8 cellular contexts compared by ENCODE assay signal in genomic region chr1:153991151-153991472, GRCh38. TPM values are rescaled to one million over a fixed set of nuclear protein-coding genes. Genes with fewer than 3 reads are reported as not detected.
A peak's percentile ranks its signal among the peaks of the same experiment; 100 is the strongest.
DNase-seq lines count a peak whose midpoint lies in the region; ATAC-seq and TF ChIP-seq lines count a peak whose summit lies in the region.

No MANE protein-coding gene starts in this region.

- H3K4me1 ChIP-seq in CD8-positive, alpha-beta memory T cell (ENCODE audit: insufficient read depth, low read length) = peaks cover 42% of the 10 kb centered on the region
- H3K4me1 ChIP-seq in RWPE2 (ENCODE audit: insufficient read depth, poor library complexity, severe bottlenecking) = peaks cover 18% of the 10 kb centered on the region

- H3K36me3 Mint-ChIP-seq in CD8-positive, alpha-beta memory T cell = peaks cover 14 to 47% (median 18%) of the 10 kb centered on the region in 3 donors
- peaks cover 30% of the 10 kb centered on the region for H3K36me3 Mint-ChIP-seq in osteocyte (ENCODE audit: unreplicated experiment)

- H3K27me3 ChIP-seq in CD8-positive, alpha-beta memory T cell (ENCODE audit: insufficient read depth, low read length, poor library complexity, severe bottlenecking) = no peaks in the 10 kb centered on the region
- H3K27me3 ChIP-seq in RWPE2 (ENCODE audit: insufficient read depth, poor library complexity, severe bottlenecking) = no peaks in the 10 kb centered on the region

- H3K36me3 ChIP-seq in CD8-positive, alpha-beta memory T cell (ENCODE audit: insufficient read depth, low read length) = peaks cover 35% of the 10 kb centered on the region
- H3K36me3 ChIP-seq in RWPE2 (ENCODE audit: low read depth) = peaks cover 46% of the 10 kb centered on the region

- H3K27ac ChIP-seq in CD8-positive, alpha-beta memory T cell (ENCODE audit: low read depth, low read length) = peak overlapping the region; percentile 96
- H3K27ac ChIP-seq in RWPE2 (ENCODE audit: poor library complexity, severe bottlenecking) = peak overlapping the region; percentile 74

- TF ChIP-seq CTCF in RWPE2 (IDR thresholded peaks at IDR 0.05; ENCODE audit: poor library complexity, severe bottlenecking) (no peak), epithelial cell of proximal tubule (conservative IDR thresholded peaks at IDR 0.05; ENCODE audit: low read depth, low read length) (no peak), osteocyte (IDR thresholded peaks at IDR 0.05) (no peak)

- peaks cover 4 to 5% of the 10 kb centered on the region in 2 donors for H3K27me3 Mint-ChIP-seq in CD8-positive, alpha-beta memory T cell
- H3K27me3 Mint-ChIP-seq in osteocyte (ENCODE audit: unreplicated experiment) = no peaks in the 10 kb centered on the region

- CTCF ChIA-PET in CD8-positive, alpha-beta memory T cell (lab: Charles Lee) = interaction anchor here (1.2 to 9.1 kb wide), 4 partner anchors 10 to 193 kb away, joined by 3 to 94 read pairs (median 4); partner anchors contain the start of gene JTB

- H3K4me3 Mint-ChIP-seq in CD8-positive, alpha-beta memory T cell = peak overlapping the region; percentile 91 to 100 (median 97)
- peak overlapping the region; percentile 93 for H3K4me3 Mint-ChIP-seq in osteocyte (ENCODE audit: unreplicated experiment)

- peaks cover 0 to 2% (median 0%) of the 10 kb centered on the region in 5 donors for H3K9me3 Mint-ChIP-seq in CD8-positive, alpha-beta memory T cell
- peaks cover 3% of the 10 kb centered on the region for H3K9me3 Mint-ChIP-seq in osteocyte (ENCODE audit: unreplicated experiment)

- DNase-seq in CD8-positive, alpha-beta memory T cell = peak in 1 of 5 donors; percentile 7
- DNase-seq in RWPE2 (ENCODE audit: low spot score) (no peak), epithelial cell of proximal tubule (ENCODE audit: low read depth) (no peak), osteocyte (ENCODE audit: extremely low spot score, unreplicated experiment) (no peak), epidermal melanocyte (ENCODE audit: insufficient read length, low spot score) (no peak)
- no peak for DNase-seq in activated CD4-positive, alpha-beta T cell treated with anti-CD3 and anti-CD28 coated beads, Interleukin-2, amount 50 U/mL, for 48 hours

- POLR2A ChIA-PET in CD8-positive, alpha-beta memory T cell (lab: Charles Lee) = interaction anchor here (0.5 to 2.4 kb wide), 15 partner anchors 10 to 357 kb away, joined by 3 to 46 read pairs (median 8); partner anchors contain the start of genes CHTOP, CREB3L4, CRTC2 and DENND4B

- H3K4me1 Mint-ChIP-seq in CD8-positive, alpha-beta memory T cell = peaks cover 34 to 57% (median 53%) of the 10 kb centered on the region in 3 donors
- H3K4me1 Mint-ChIP-seq in osteocyte (ENCODE audit: unreplicated experiment) = peaks cover 29% of the 10 kb centered on the region

- H3K27ac Mint-ChIP-seq in CD8-positive, alpha-beta memory T cell = peak overlapping the region; percentile 93 to 100 (median 100)
- H3K27ac Mint-ChIP-seq in osteocyte (ENCODE audit: unreplicated experiment) = peak overlapping the region; percentile 98

- no peaks in the 10 kb centered on the region for H3K9me3 ChIP-seq in CD8-positive, alpha-beta memory T cell (ENCODE audit: low read length)
- no peaks in the 10 kb centered on the region for H3K9me3 ChIP-seq in RWPE2 (ENCODE audit: severe bottlenecking)

- H3K4me3 ChIP-seq in CD8-positive, alpha-beta memory T cell (ENCODE audit: low read length) = peak overlapping the region; percentile 79
- H3K4me3 ChIP-seq in RWPE2 (ENCODE audit: severe bottlenecking) = peak overlapping the region; percentile 84
- H3K4me3 ChIP-seq in epithelial cell of proximal tubule (ENCODE audit: low read depth, low read length) = peak overlapping the region; percentile 84

- ATAC-seq in RWPE2 (ENCODE audit: low read depth) (no peak), HG02759 (IDR thresholded peaks at IDR 0.05; ENCODE audit: unreplicated experiment) (no peak), HG03097 (IDR thresholded peaks at IDR 0.05; ENCODE audit: low FRiP score, unreplicated experiment) (no peak)

RNA-seq across cellular contexts. Expression of gene RPS27, which starts 0.6 kb away (rescaled TPM):
- 1,000 to 10,000 TPM; 1,959 to 2,149 TPM for total RNA-seq in CD8-positive, alpha-beta memory T cell
- polyA plus RNA-seq in CD8-positive, alpha-beta memory T cell = 20,406 TPM
- total RNA-seq in epithelial cell of proximal tubule (1,876 and 2,488 TPM in 2 replicates), osteocyte (1,646 and 1,797 TPM in 2 replicates)

RNA-seq across cellular contexts. Expression of gene RAB13, which starts 5.0 kb away (rescaled TPM):
- total RNA-seq in CD8-positive, alpha-beta memory T cell = 1 to 10 TPM; 9.0 to 9.5 TPM
- polyA plus RNA-seq in CD8-positive, alpha-beta memory T cell = not detected
- 30.5 and 41.9 TPM in 2 replicates for total RNA-seq in epithelial cell of proximal tubule
- 153 and 162 TPM in 2 replicates for total RNA-seq in osteocyte

RNA-seq across cellular contexts. Expression of gene JTB, which starts 13.6 kb away (rescaled TPM):
- 100 to 1,000 TPM; 232 to 239 TPM for total RNA-seq in CD8-positive, alpha-beta memory T cell
- 351 TPM for polyA plus RNA-seq in CD8-positive, alpha-beta memory T cell
- 170 and 314 TPM in 2 replicates for total RNA-seq in epithelial cell of proximal tubule
- total RNA-seq in osteocyte = 138 and 143 TPM in 2 replicates

RNA-seq across cellular contexts. Expression of gene CREB3L4, which starts 23.4 kb away (rescaled TPM):
- total RNA-seq in CD8-positive, alpha-beta memory T cell = 10 to 100 TPM in 1 of 2 experiments, 1 to 10 TPM in 1; 10.0 to 10.1 TPM
- polyA plus RNA-seq in CD8-positive, alpha-beta memory T cell = 5.3 TPM
- 10.7 and 15.3 TPM in 2 replicates for total RNA-seq in epithelial cell of proximal tubule
- total RNA-seq in osteocyte = 9.3 and 11.1 TPM in 2 replicates

RNA-seq across cellular contexts. Expression of gene SLC39A1, which starts 27.8 kb away (rescaled TPM):
- total RNA-seq in CD8-positive, alpha-beta memory T cell = 10 to 100 TPM; 85.5 to 88.2 TPM
- 39.2 TPM for polyA plus RNA-seq in CD8-positive, alpha-beta memory T cell
- total RNA-seq in epithelial cell of proximal tubule (107 and 145 TPM in 2 replicates), osteocyte (93.2 and 95.3 TPM in 2 replicates)
